36 cellular contexts compared by ENCODE assay signal in the genomic region with DNA sequence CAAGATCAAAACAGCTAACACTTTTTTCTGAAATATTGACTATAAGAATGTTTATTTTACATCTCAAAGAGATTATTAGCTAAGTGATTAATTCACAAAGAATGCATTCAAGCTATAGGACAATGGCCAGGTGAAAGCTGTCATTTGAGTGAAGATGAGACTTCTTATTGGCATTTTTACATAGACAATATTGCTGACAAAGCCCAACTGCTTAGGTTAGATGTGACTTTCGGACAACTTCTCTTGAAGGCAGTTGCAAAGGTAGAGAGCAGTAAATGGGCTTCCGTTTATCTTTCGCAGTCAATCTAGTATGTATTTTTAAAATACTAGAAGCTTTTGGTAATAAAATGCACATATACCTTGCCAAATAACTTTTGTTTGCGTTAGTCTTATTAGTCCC.
DNase-seq lines count a peak whose midpoint lies in the region; ATAC-seq, FAIRE-seq and TF ChIP-seq lines count a peak whose summit lies in the region.
"Had no signal": no experiment of that assay in that cellular context is flagged by ENCODE, and none has a peak within 500 bp of the region (broad histone marks: within the 10 kb centered on the region; RNA-seq: fewer than 3 reads in every experiment).

No MANE protein-coding gene starts in this region.

- no peaks in the 10 kb centered on the region for H3K27me3 ChIP-seq in HepG2 (ENCODE audit: control insufficient read depth in 1 of 2, insufficient read depth in 2 of 2, low read length in 2 of 2)
- H3K27me3 ChIP-seq in right lobe of liver, result no peaks in the 10 kb centered on the region
- no peaks in the 10 kb centered on the region for H3K27me3 ChIP-seq in OCI-LY1 (ENCODE audit: insufficient read depth, low read length)
- H3K27me3 ChIP-seq: BE2C; BLaER1; BLaER1 treated with 17β-estradiol and CSF1 and Interleukin-3, amounts not matched to agents 10 nM and 100 nM had no signal

- no peak overlapping the region for H3K27ac Mint-ChIP-seq in stimulated activated effector memory CD8-positive, alpha-beta T cell treated with anti-CD3 and anti-CD28 coated beads, Interleukin-12 subunit alpha, Interleukin-12 subunit beta, amount 100 ng/mL, for 72 hours
- H3K27ac Mint-ChIP-seq: B cell; CD14-positive monocyte; CD4-positive, alpha-beta memory T cell; CD4-positive, alpha-beta T cell; CD4-positive, CD25-positive, alpha-beta regulatory T cell; CD8-positive, alpha-beta memory T cell; CD8-positive, alpha-beta T cell had no signal

- H3K9ac ChIP-seq in HepG2 (ENCODE audit: insufficient read depth, low read depth, low read length) (no peak overlapping the region), OCI-LY1 (ENCODE audit: low read length) (no peak overlapping the region)
- H3K9ac ChIP-seq: BLaER1; BLaER1 treated with 17β-estradiol and CSF1 and Interleukin-3, amounts not matched to agents 10 nM and 100 nM had no signal

- POLR2A ChIA-PET in HepG2 (lab: Yijun Ruan, JAX), result no interaction called here

- H3K4me3 ChIP-seq in HepG2 (replicated peaks in 1 of 3; ENCODE audit: insufficient read depth in 1 of 3, low read depth in 2 of 3, low read length in 3 of 3) (no peak overlapping the region), right lobe of liver (no peak overlapping the region), OCI-LY1 (ENCODE audit: low read depth, low read length, poor library complexity, severe bottlenecking) (no peak overlapping the region)
- H3K4me3 ChIP-seq: A549; BLaER1; BLaER1 treated with 17β-estradiol and CSF1 and Interleukin-3, amounts not matched to agents 10 nM and 100 nM had no signal

- FAIRE-seq in HepG2 (lab: Jason Lieb, UNC), result no peak
- FAIRE-seq: A204.1, A549, D721Med had no signal

- TF ChIP-seq POLR2A in HepG2 (IDR thresholded peaks at IDR 0.05; ENCODE audit: insufficient read depth in 1 of 2, low read depth in 2 of 2, low read length in 2 of 2) (no peak), right lobe of liver (IDR thresholded peaks at IDR 0.05) (no peak)

- no peaks in the 10 kb centered on the region for H3K9me3 ChIP-seq in HepG2 (ENCODE audit: low read length)
- no peaks in the 10 kb centered on the region for H3K9me3 ChIP-seq in right lobe of liver
- peaks cover 10% of the 10 kb centered on the region; the same call in 1 of the 2 replicates for H3K9me3 ChIP-seq in OCI-LY1 (ENCODE audit: low read length)
- H3K9me3 ChIP-seq: A549, BE2C, Caco-2 had no signal

- no peaks in the 10 kb centered on the region for H3K9me2 ChIP-seq in OCI-LY1 (ENCODE audit: low read depth, low read length)

- in situ Hi-C loops in HepG2 (cut with HindIII; ENCODE audit: extremely low pct_ligation_motif_present, low pct_unique_long_range_greater_than_20kb), result no loop called here

- CTCF ChIA-PET in HepG2 (lab: Yijun Ruan, JAX; ENCODE audit: low intra/inter-chr PET ratio, low total read pairs), result no interaction called here

- H4K20me1 ChIP-seq in HepG2 (ENCODE audit: insufficient read depth, low read length) (no peaks in the 10 kb centered on the region), OCI-LY1 (ENCODE audit: insufficient read depth, low read length) (no peaks in the 10 kb centered on the region)
- H4K20me1 ChIP-seq: BLaER1; BLaER1 treated with 17β-estradiol and CSF1 and Interleukin-3, amounts not matched to agents 10 nM and 100 nM had no signal

- TF ChIP-seq CTCF in HepG2 (CRISPR knock-in tag; IDR thresholded peaks at IDR 0.05) (no peak), right lobe of liver (IDR thresholded peaks at IDR 0.05) (no peak), OCI-LY1 (IDR thresholded peaks at IDR 0.05; ENCODE audit: low read length) (no peak)

- H2AFZ ChIP-seq in HepG2 (ENCODE audit: low read length) (no peak overlapping the region), OCI-LY1 (ENCODE audit: low read length) (peak overlapping the region; percentile 60; the same call in 1 of the 2 replicates)

- intact Hi-C loops in HepG2 (cut with micrococcal nuclease; ENCODE audit: unreplicated experiment) (no loop called here), right lobe of liver (cut with DNase I) (no loop called here)

- 35% methylated on average over 4 of the region's 4 CpGs for WGBS in HepG2 (ENCODE audit: low lambda C conversion rate)
- WGBS in right lobe of liver (ENCODE audit: insufficient coverage, low coverage, low lambda C conversion rate, missing lambda C conversion rate), result 63% methylated on average over 4 of the region's 4 CpGs

- no peaks in the 10 kb centered on the region for H3K4me1 Mint-ChIP-seq in stimulated activated effector memory CD8-positive, alpha-beta T cell treated with anti-CD3 and anti-CD28 coated beads, Interleukin-12 subunit alpha, Interleukin-12 subunit beta, amount 100 ng/mL, for 72 hours
- H3K4me1 Mint-ChIP-seq: B cell; CD14-positive monocyte; CD4-positive, alpha-beta memory T cell; CD4-positive, CD25-positive, alpha-beta regulatory T cell; CD8-positive, alpha-beta memory T cell had no signal

- H3K36me3 Mint-ChIP-seq in stimulated activated effector memory CD8-positive, alpha-beta T cell treated with anti-CD3 and anti-CD28 coated beads, Interleukin-12 subunit alpha, Interleukin-12 subunit beta, amount 100 ng/mL, for 72 hours, result no peaks in the 10 kb centered on the region
- H3K36me3 Mint-ChIP-seq: CD14-positive monocyte; CD4-positive, alpha-beta memory T cell; CD4-positive, CD25-positive, alpha-beta regulatory T cell; CD8-positive, alpha-beta T cell had no signal

- DNase-seq in HepG2 (ENCODE audit: low spot score) (no peak), right lobe of liver (no peak), NCI-H146 (lab: John Stamatoyannopoulos, UW) (peak; percentile 80), NCI-H146 treated with DMSO at 0.1 percent for 48 hours (lab: John Stamatoyannopoulos, UW; ENCODE audit: unreplicated experiment) (peak; percentile 83), EL (no peak), NCI-H2171 (lab: John Stamatoyannopoulos, UW) (no peak)
- DNase-seq in stimulated activated effector memory CD8-positive, alpha-beta T cell treated with anti-CD3 and anti-CD28 coated beads, Interleukin-12 subunit alpha, Interleukin-12 subunit beta, amount 100 ng/mL, for 72 hours (ENCODE audit: low spot score in 2 of 2), result no peak
- DNase-seq: 8988T; ACHN; AML-193; BE2C; C1 segment of cervical spinal cord; Caco-2; Calu3; CD4-positive, alpha-beta memory T cell; CD4-positive, alpha-beta T cell; CD4-positive, CD25-positive, alpha-beta regulatory T cell; CD8-positive, alpha-beta memory T cell; CD8-positive, alpha-beta T cell; COR-L47; DMS 273 treated with DMSO at 0.1 percent for 48 hours; DMS153; DMS53; DMS79; DMS79 treated with DMSO at 0.1 percent for 48 hours; DND-41 had no signal

- peaks cover 8% of the 10 kb centered on the region for H3K9me3 Mint-ChIP-seq in stimulated activated effector memory CD8-positive, alpha-beta T cell treated with anti-CD3 and anti-CD28 coated beads, Interleukin-12 subunit alpha, Interleukin-12 subunit beta, amount 100 ng/mL, for 72 hours

- no peak for TF ChIP-seq EP300 in HepG2 (IDR thresholded peaks at IDR 0.05; ENCODE audit: low read depth in 2 of 2, low read length in 2 of 2)
- TF ChIP-seq EP300 in HepG2 (CRISPR knock-in tag; IDR thresholded peaks at IDR 0.05; ENCODE audit: borderline replicate concordance), result no peak

- H3K4me2 ChIP-seq in HepG2 (ENCODE audit: low read depth, low read length) (no peak overlapping the region), OCI-LY1 (ENCODE audit: low read length) (no peak overlapping the region)
- H3K4me2 ChIP-seq: A549; BLaER1; BLaER1 treated with 17β-estradiol and CSF1 and Interleukin-3, amounts not matched to agents 10 nM and 100 nM had no signal

- no peaks in the 10 kb centered on the region for H3K4me1 ChIP-seq in HepG2 (ENCODE audit: insufficient read depth, low read length)
- no peaks in the 10 kb centered on the region for H3K4me1 ChIP-seq in right lobe of liver
- no peaks in the 10 kb centered on the region for H3K4me1 ChIP-seq in OCI-LY1 (ENCODE audit: insufficient read depth, low read length, severe bottlenecking)
- H3K4me1 ChIP-seq: A549; BLaER1; BLaER1 treated with 17β-estradiol and CSF1 and Interleukin-3, amounts not matched to agents 10 nM and 100 nM; Caco-2 had no signal

- no TSS peak for BruUV-seq in HepG2 (replicated peaks; lab: Mats Ljungman, UMichigan)

- H3K4me3 Mint-ChIP-seq in stimulated activated effector memory CD8-positive, alpha-beta T cell treated with anti-CD3 and anti-CD28 coated beads, Interleukin-12 subunit alpha, Interleukin-12 subunit beta, amount 100 ng/mL, for 72 hours, result no peak overlapping the region
- H3K4me3 Mint-ChIP-seq: B cell; CD14-positive monocyte; CD4-positive, alpha-beta memory T cell; CD4-positive, alpha-beta T cell; CD4-positive, CD25-positive, alpha-beta regulatory T cell; CD8-positive, alpha-beta memory T cell; CD8-positive, alpha-beta T cell had no signal

- H3K79me2 ChIP-seq in HepG2 (ENCODE audit: insufficient read depth, low read length) (no peaks in the 10 kb centered on the region), OCI-LY1 (ENCODE audit: insufficient read depth, low read length) (no peaks in the 10 kb centered on the region)

- no peak for ATAC-seq in HepG2
- ATAC-seq in right lobe of liver, result no peak
- ATAC-seq in stimulated activated effector memory CD8-positive, alpha-beta T cell treated with anti-CD3 and anti-CD28 coated beads, Interleukin-12 subunit alpha, Interleukin-12 subunit beta, amount 100 ng/mL, for 72 hours, result no peak
- ATAC-seq: A549; CD8-positive, alpha-beta T cell had no signal

- H3K27ac ChIP-seq in HepG2 (ENCODE audit: extremely low read length, insufficient read depth, low read length) (no peak overlapping the region), right lobe of liver (no peak overlapping the region), OCI-LY1 (ENCODE audit: low read depth, low read length, poor library complexity, severe bottlenecking) (no peak overlapping the region)
- H3K27ac ChIP-seq: 22Rv1; A549; BLaER1; BLaER1 treated with 17β-estradiol and CSF1 and Interleukin-3, amounts not matched to agents 10 nM and 100 nM; C4-2B had no signal

- no peaks in the 10 kb centered on the region; the same call in 1 of the 2 replicates for H3F3A ChIP-seq in OCI-LY1 (ENCODE audit: insufficient read depth, low read length)

- H3K36me3 ChIP-seq in HepG2 (replicated peaks in 1 of 2; ENCODE audit: control insufficient read depth in 1 of 2, insufficient read depth in 2 of 2, low read length in 2 of 2) (no peaks in the 10 kb centered on the region), right lobe of liver (no peaks in the 10 kb centered on the region), OCI-LY1 (ENCODE audit: insufficient read depth, low read length) (no peaks in the 10 kb centered on the region)
- H3K36me3 ChIP-seq: BE2C; BLaER1 treated with 17β-estradiol and CSF1 and Interleukin-3, amounts not matched to agents 10 nM and 100 nM had no signal

- no peak for TF ChIP-seq RAD21 in HepG2 (CRISPR knock-in tag; IDR thresholded peaks at IDR 0.05)

TF ChIP-seq in HepG2, 621 proteins besides CTCF, POLR2A, EP300 and RAD21 (continues in another document):
- peak; percentile 50 to 56; a peak in 3 of 4 replicates for TF ChIP-seq MAFK (conservative IDR thresholded peaks at IDR 0.05 in 1 of 2, IDR thresholded peaks at IDR 0.05 in 1 of 2; ENCODE audit: low read length in 2 of 2)
- TF ChIP-seq, protein P1, sequence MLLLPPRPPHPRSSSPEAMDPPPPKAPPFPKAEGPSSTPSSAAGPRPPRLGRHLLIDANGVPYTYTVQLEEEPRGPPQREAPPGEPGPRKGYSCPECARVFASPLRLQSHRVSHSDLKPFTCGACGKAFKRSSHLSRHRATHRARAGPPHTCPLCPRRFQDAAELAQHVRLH (CRISPR knock-in tag; IDR thresholded peaks at IDR 0.05; ENCODE audit: borderline replicate concordance, low read depth), result no peak
- TF ChIP-seq MAFF (IDR thresholded peaks at IDR 0.05; ENCODE audit: low read depth, low read length), result peak; percentile 36

Comparison
In these comparisons a context has a peak if more than half of its experiments do, and no peak if none do; other contexts are left out.
1. DNase-seq: peak in NCI-H146 (single experiment) and NCI-H146 treated with DMSO at 0.1 percent for 48 hours (single experiment); none in HepG2 (single experiment), right lobe of liver (0 of 3), EL (single experiment), stimulated activated effector memory CD8-positive, alpha-beta T cell treated with anti-CD3 and anti-CD28 coated beads, Interleukin-12 subunit alpha, Interleukin-12 subunit beta, amount 100 ng/mL, for 72 hours (0 of 2) and NCI-H2171 (single experiment).